ENCODE assay signal across 19 cellular contexts in the genomic region with DNA sequence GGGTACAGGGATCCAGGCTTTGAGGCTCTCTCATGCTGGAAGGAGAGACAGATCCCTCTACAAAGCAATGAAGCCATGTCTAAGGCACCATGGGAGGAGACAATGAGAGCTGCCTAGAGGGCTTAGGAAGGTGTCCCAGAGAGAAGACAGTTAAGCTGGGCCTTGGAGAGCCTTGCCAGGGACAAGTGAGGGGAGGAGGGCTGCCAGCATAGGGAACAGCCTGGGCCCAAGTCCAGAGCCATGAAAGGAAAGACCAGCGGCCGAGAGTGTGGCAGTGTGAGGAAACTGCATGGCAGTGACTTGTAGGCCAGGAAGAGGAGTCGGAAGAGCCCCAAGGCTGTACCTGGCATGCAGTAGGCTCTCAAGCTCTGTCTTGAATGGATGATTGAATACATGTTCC.
"Had no signal": no experiment of that assay in that cellular context is flagged by ENCODE, and none has a peak within 500 bp of the region (broad histone marks: within the 10 kb centered on the region; RNA-seq: fewer than 3 reads in every experiment).

No MANE protein-coding gene starts in this region.

- H3K36me3 ChIP-seq: left lung, thyroid gland had no signal

- H3K36me3 Mint-ChIP-seq: activated naive CD4-positive, alpha-beta T cell treated with anti-CD3 and anti-CD28 coated beads, Interleukin-2, amount 50 U/mL, for 24 hours; naive B cell had no signal

- H3K9me3 Mint-ChIP-seq: activated naive CD4-positive, alpha-beta T cell treated with anti-CD3 and anti-CD28 coated beads, Interleukin-2, amount 50 U/mL, for 24 hours; dendritic cell treated with granulocyte-macrophage colony-stimulating factor and Interleukin-4, amounts not matched to agents 40 ng/mL and 50 ng/mL, for 4 days; naive B cell; neural crest cell; T-helper 2 cell treated with Interferon-gamma antibody and Interleukin-4, amounts not matched to agents 5 μg/mL and 100 μg/mL, for 36 hours had no signal

- H3K4me1 Mint-ChIP-seq: activated naive CD4-positive, alpha-beta T cell treated with anti-CD3 and anti-CD28 coated beads, Interleukin-2, amount 50 U/mL, for 24 hours had no signal

- ATAC-seq: left lung, mucosa of descending colon had no signal

- H3K4me3 Mint-ChIP-seq: activated naive CD4-positive, alpha-beta T cell treated with anti-CD3 and anti-CD28 coated beads, Interleukin-2, amount 50 U/mL, for 24 hours; dendritic cell treated with granulocyte-macrophage colony-stimulating factor and Interleukin-4, amounts not matched to agents 40 ng/mL and 50 ng/mL, for 4 days; naive B cell; neural crest cell; T-helper 2 cell treated with Interferon-gamma antibody and Interleukin-4, amounts not matched to agents 5 μg/mL and 100 μg/mL, for 36 hours had no signal

- H3K27ac Mint-ChIP-seq: activated naive CD4-positive, alpha-beta T cell treated with anti-CD3 and anti-CD28 coated beads, Interleukin-2, amount 50 U/mL, for 24 hours; dendritic cell treated with granulocyte-macrophage colony-stimulating factor and Interleukin-4, amounts not matched to agents 40 ng/mL and 50 ng/mL, for 4 days; T-helper 2 cell treated with Interferon-gamma antibody and Interleukin-4, amounts not matched to agents 5 μg/mL and 100 μg/mL, for 36 hours had no signal

- H3K4me1 ChIP-seq: ascending aorta, left lung, thyroid gland had no signal

- H3K27ac ChIP-seq: ascending aorta, left lung, thyroid gland had no signal

- H3K4me3 ChIP-seq: ascending aorta, left lung, mucosa of descending colon, thyroid gland had no signal

- DNase-seq: activated CD4-positive, alpha-beta T cell treated with anti-CD3 and anti-CD28 coated beads, Interleukin-2, amount 50 U/mL, for 48 hours; activated gamma-delta T cell; effector memory CD4-positive, alpha-beta T cell; foreskin fibroblast; glutamatergic neuron; left lung; mesenchymal stem cell; mucosa of descending colon; naive B cell; stimulated activated CD4-positive, alpha-beta T cell treated with anti-CD3 and anti-CD28 coated beads, Interleukin-12 subunit alpha, Interleukin-12 subunit beta, amount 100 ng/mL, for 4 hours; stimulated activated CD4-positive, alpha-beta T cell treated with anti-CD3 and anti-CD28 coated beads, Interleukin-1b, Interleukin-23, amount 100 ng/mL, for 48 hours; stimulated activated CD8-positive, alpha-beta memory T cell treated with anti-CD3 and anti-CD28 coated beads, Interleukin-4, amount 100 ng/mL, for 48 hours; stimulated activated naive CD4-positive, alpha-beta T cell; thyroid gland had no signal
